ENCODE assay signal across 16 cellular contexts in genomic region chr9:4923141-4923540, GRCh38.
DNase-seq lines count a peak whose midpoint lies in the region; ATAC-seq, FAIRE-seq and TF ChIP-seq lines count a peak whose summit lies in the region.
"Had no signal": no experiment of that assay in that cellular context is flagged by ENCODE, and none has a peak within 500 bp of the region (broad histone marks: within the 10 kb centered on the region; RNA-seq: fewer than 3 reads in every experiment).

No MANE protein-coding gene starts in this region.

- no TSS peak for BruUV-seq in HepG2 (replicated peaks; lab: Mats Ljungman, UMichigan)

- H4K20me1 ChIP-seq in HepG2 (ENCODE audit: insufficient read depth, low read length), result no peaks in the 10 kb centered on the region

- in situ Hi-C loops in HepG2 (cut with HindIII; ENCODE audit: extremely low pct_ligation_motif_present, low pct_unique_long_range_greater_than_20kb), result loop anchor here (10.0 kb wide), 1 partner anchor 158 kb away; no protein-coding TSS in a partner anchor
- in situ Hi-C loops in gastrocnemius medialis (cut with MboI; ENCODE audit: low sequenced_read_pairs in 4 of 4), result no loop called here

- H3K27me3 ChIP-seq in liver (ENCODE audit: control insufficient read depth in 4 of 4, insufficient read depth in 4 of 4, low read length in 3 of 4) (no peaks in the 10 kb centered on the region), HepG2 (ENCODE audit: control insufficient read depth in 1 of 2, insufficient read depth in 2 of 2, low read length in 2 of 2) (no peaks in the 10 kb centered on the region), left lung (no peaks in the 10 kb centered on the region), gastrocnemius medialis (no peaks in the 10 kb centered on the region), aorta (ENCODE audit: control insufficient read depth in 1 of 2, insufficient read depth in 2 of 2, low read length in 1 of 2) (no peaks in the 10 kb centered on the region)

- no peak overlapping the region for H2AFZ ChIP-seq in HepG2 (ENCODE audit: low read length)
- H2AFZ ChIP-seq: GM23248 had no signal

- TF ChIP-seq EP300 in HepG2 (IDR thresholded peaks at IDR 0.05; ENCODE audit: low read depth in 2 of 2, low read length in 2 of 2) (no peak), HepG2 (CRISPR knock-in tag; IDR thresholded peaks at IDR 0.05; ENCODE audit: borderline replicate concordance) (no peak)

- POLR2A ChIA-PET in HepG2 (lab: Yijun Ruan, JAX), result no interaction called here

- no peak for FAIRE-seq in HepG2 (lab: Jason Lieb, UNC)
- FAIRE-seq: H54 had no signal

- H3K79me2 ChIP-seq in HepG2 (ENCODE audit: insufficient read depth, low read length), result no peaks in the 10 kb centered on the region

- H3K4me1 ChIP-seq in liver (ENCODE audit: control insufficient read depth in 4 of 4, insufficient read depth in 4 of 4, low read length in 3 of 4), result peaks cover 3 to 28% (median 16%) of the 10 kb centered on the region in 4 donors
- H3K4me1 ChIP-seq in HepG2 (ENCODE audit: insufficient read depth, low read length), result no peaks in the 10 kb centered on the region
- H3K4me1 ChIP-seq in left lung, result peaks cover 0 to 14% of the 10 kb centered on the region in 2 donors
- H3K4me1 ChIP-seq in gastrocnemius medialis, result peaks cover 34 to 50% of the 10 kb centered on the region in 2 donors
- peaks cover 8 to 12% of the 10 kb centered on the region in 2 donors for H3K4me1 ChIP-seq in aorta (ENCODE audit: control insufficient read depth in 1 of 2, insufficient read depth in 2 of 2, low read length in 2 of 2)

- ATAC-seq in HepG2 (no peak), left lung (peak; percentile 67), gastrocnemius medialis (peak; percentile 25 to 55), aorta (ENCODE audit: low FRiP score) (no peak), GM19351 (IDR thresholded peaks at IDR 0.05; ENCODE audit: unreplicated experiment) (no peak)
- ATAC-seq: HCT116 had no signal

- no peaks in the 10 kb centered on the region for H3K36me3 ChIP-seq in liver (ENCODE audit: control insufficient read depth in 4 of 4, insufficient read depth in 3 of 4, low read depth in 1 of 4, low read length in 3 of 4)
- no peaks in the 10 kb centered on the region for H3K36me3 ChIP-seq in HepG2 (replicated peaks in 1 of 2; ENCODE audit: control insufficient read depth in 1 of 2, insufficient read depth in 2 of 2, low read length in 2 of 2)
- no peaks in the 10 kb centered on the region for H3K36me3 ChIP-seq in left lung
- H3K36me3 ChIP-seq in gastrocnemius medialis, result no peaks in the 10 kb centered on the region
- no peaks in the 10 kb centered on the region for H3K36me3 ChIP-seq in aorta (ENCODE audit: control insufficient read depth in 1 of 2, insufficient read depth in 2 of 2, low read length in 1 of 2)

- H3K4me3 ChIP-seq in liver (ENCODE audit: low read depth in 1 of 3, low read length in 3 of 3), result peak overlapping the region in 1 of 3 donors; percentile 18
- no peak overlapping the region for H3K4me3 ChIP-seq in HepG2 (replicated peaks in 1 of 3; ENCODE audit: insufficient read depth in 1 of 3, low read depth in 2 of 3, low read length in 3 of 3)
- H3K4me3 ChIP-seq in left lung, result no peak overlapping the region
- no peak overlapping the region for H3K4me3 ChIP-seq in gastrocnemius medialis
- H3K4me3 ChIP-seq in aorta (ENCODE audit: low read length in 2 of 2), result no peak overlapping the region
- H3K4me3 ChIP-seq: GM23248 had no signal

- peak overlapping the region; percentile 44 to 75 for H3K27ac ChIP-seq in liver (ENCODE audit: low read depth in 1 of 2, low read length in 2 of 2)
- no peak overlapping the region for H3K27ac ChIP-seq in HepG2 (ENCODE audit: extremely low read length, insufficient read depth, low read length)
- H3K27ac ChIP-seq in left lung, result no peak overlapping the region
- H3K27ac ChIP-seq in gastrocnemius medialis, result peak overlapping the region; percentile 72 to 83 (median 80)
- peak overlapping the region; percentile 59 to 65 for H3K27ac ChIP-seq in aorta (ENCODE audit: low read depth in 1 of 2, low read length in 2 of 2)
- H3K27ac ChIP-seq: GM23248 had no signal

- DNase-seq in HepG2 (ENCODE audit: low spot score), result no peak
- no peak for DNase-seq in left lung
- DNase-seq in gastrocnemius medialis, result no peak
- DNase-seq in aorta, result no peak
- no peak for DNase-seq in NCI-H187 treated with DMSO at 0.1 percent for 48 hours (lab: John Stamatoyannopoulos, UW)
- no peak for DNase-seq in HuH-7 (ENCODE audit: low spot score)
- DNase-seq: ACHN; C1 segment of cervical spinal cord; Calu3; CD4-positive, alpha-beta T cell; DMS 273 treated with DMSO at 0.1 percent for 48 hours; GM23248 had no signal

- WGBS in liver, result 39% methylated on average over 1 of the region's 1 CpG
- 63% methylated on average over 1 of the region's 1 CpG for WGBS in HepG2 (ENCODE audit: low lambda C conversion rate)
- 60 to 68% methylated on average over 1 of the region's 1 CpG for WGBS in aorta, 2 donors

- CTCF ChIA-PET in HepG2 (lab: Yijun Ruan, JAX; ENCODE audit: low intra/inter-chr PET ratio, low total read pairs), result interaction anchor here (1.4 to 3.8 kb wide), 2 partner anchors 162 to 173 kb away, joined by 3 to 59 read pairs; no protein-coding TSS in a partner anchor

- H3K9ac ChIP-seq in liver (ENCODE audit: low read depth in 1 of 2, low read length in 2 of 2) (no peak overlapping the region), HepG2 (ENCODE audit: insufficient read depth, low read depth, low read length) (no peak overlapping the region)
- H3K9ac ChIP-seq: GM23248 had no signal

- peak; percentile 30 to 48 for TF ChIP-seq RAD21 in liver (IDR thresholded peaks at IDR 0.05)
- no peak for TF ChIP-seq RAD21 in HepG2 (CRISPR knock-in tag; IDR thresholded peaks at IDR 0.05)

- TF ChIP-seq CTCF in liver (IDR thresholded peaks at IDR 0.05; ENCODE audit: low read depth, low read length, missing input control), result no peak
- TF ChIP-seq CTCF in HepG2 (CRISPR knock-in tag; IDR thresholded peaks at IDR 0.05), result no peak
- TF ChIP-seq CTCF in left lung (IDR thresholded peaks at IDR 0.05), result no peak
- TF ChIP-seq CTCF in gastrocnemius medialis (IDR thresholded peaks at IDR 0.05 in 4 of 5, conservative IDR thresholded peaks at IDR 0.05 in 1 of 5), result no peak

- no peaks in the 10 kb centered on the region for H3K9me3 ChIP-seq in liver (ENCODE audit: control insufficient read depth in 4 of 4, low read length in 3 of 4)
- H3K9me3 ChIP-seq in HepG2 (ENCODE audit: low read length), result no peaks in the 10 kb centered on the region
- H3K9me3 ChIP-seq in left lung, result peaks cover 0 to 7% of the 10 kb centered on the region in 2 donors
- no peaks in the 10 kb centered on the region for H3K9me3 ChIP-seq in gastrocnemius medialis
- H3K9me3 ChIP-seq in aorta (ENCODE audit: control insufficient read depth, low read length), result no peaks in the 10 kb centered on the region

- no peak overlapping the region for H3K4me2 ChIP-seq in HepG2 (ENCODE audit: low read depth, low read length)

- intact Hi-C loops in HepG2 (cut with micrococcal nuclease; ENCODE audit: unreplicated experiment), result loop anchor here (10.0 kb wide), 1 partner anchor 128 kb away; the partner anchor contains the start of gene RCL1
- intact Hi-C loops in left lung (cut with DNase I), result loop anchor here in 1 of 2 donors (5.0 kb wide), 1 partner anchor 161 kb away; no protein-coding TSS in a partner anchor
- intact Hi-C loops in gastrocnemius medialis (cut with DNase I; ENCODE audit: low total_unique reads), result no loop called here
- intact Hi-C loops in aorta (cut with DNase I), result no loop called here

- TF ChIP-seq POLR2A in HepG2 (IDR thresholded peaks at IDR 0.05; ENCODE audit: insufficient read depth in 1 of 2, low read depth in 2 of 2, low read length in 2 of 2) (no peak), gastrocnemius medialis (IDR thresholded peaks at IDR 0.05) (no peak)

TF ChIP-seq in liver, 16 proteins besides CTCF, POLR2A, EP300 and RAD21 (continues in another document):
- no peak for TF ChIP-seq EGR1 (IDR thresholded peaks at IDR 0.05; ENCODE audit: low read depth in 2 of 2)
- no peak for TF ChIP-seq HNF4G (IDR thresholded peaks at IDR 0.05)
- no peak for TF ChIP-seq TAF1 (conservative IDR thresholded peaks at IDR 0.05)
- TF ChIP-seq FOXA1 (IDR thresholded peaks at IDR 0.05), result peak; percentile 20
- TF ChIP-seq MAX (IDR thresholded peaks at IDR 0.05), result peak; percentile 19
- TF ChIP-seq RXRA (IDR thresholded peaks at IDR 0.05), result peak; percentile 71 to 81
- peak; percentile 4 for TF ChIP-seq NR2F2 (IDR thresholded peaks at IDR 0.05)
- TF ChIP-seq FOXA2 (IDR thresholded peaks at IDR 0.05), result peak; percentile 66
- no peak for TF ChIP-seq GABPA (IDR thresholded peaks at IDR 0.05 in 1 of 2, conservative IDR thresholded peaks at IDR 0.05 in 1 of 2)

TF ChIP-seq in HepG2, 621 proteins besides CTCF, POLR2A, EP300 and RAD21:
- TF ChIP-seq MTA3 (CRISPR knock-in tag; IDR thresholded peaks at IDR 0.05) (no peak), ATAD3A (CRISPR knock-in tag; IDR thresholded peaks at IDR 0.05) (no peak)

Comparison
In these comparisons a context has a peak if more than half of its experiments do, and no peak if none do; other contexts are left out.
1. H3K27ac ChIP-seq: peak in liver (2 of 2), gastrocnemius medialis (4 of 4) and aorta (2 of 2); none in HepG2 (single experiment) and left lung (0 of 2).
2. ATAC-seq: peak in left lung (single experiment) and gastrocnemius medialis (2 of 2); none in HepG2 (single experiment), aorta (single experiment) and GM19351 (single experiment).